Comparison of ENCODE assay signal across 22 cellular contexts in genomic region chr9:129655142-129655541, GRCh38. TPM values are rescaled to one million over a fixed set of nuclear protein-coding genes. Genes with fewer than 3 reads are reported as not detected.
DNase-seq lines count a peak whose midpoint lies in the region; ATAC-seq, FAIRE-seq and TF ChIP-seq lines count a peak whose summit lies in the region.
"Had no signal": no experiment of that assay in that cellular context is flagged by ENCODE, and none has a peak within 500 bp of the region (broad histone marks: within the 10 kb centered on the region; RNA-seq: fewer than 3 reads in every experiment).

No MANE protein-coding gene starts in this region.

- no peak for FAIRE-seq in K562 (lab: Jason Lieb, UNC)
- FAIRE-seq: A204.1, GM12878 had no signal

- H4K20me1 ChIP-seq in K562 (replicated peaks; ENCODE audit: control insufficient read depth, insufficient read depth, low read length) = no peaks in the 10 kb centered on the region; the same call in 1 of the 2 replicates

- no peak overlapping the region for H2AFZ ChIP-seq in K562 (ENCODE audit: low read depth, low read length)

- TF ChIP-seq EP300 in K562 (IDR thresholded peaks at IDR 0.05; ENCODE audit: low read length) = no peak

- 9% methylated on average over 7 of the region's 7 CpGs for WGBS in K562 (ENCODE audit: insufficient coverage, low coverage, missing lambda C conversion rate)

- TF ChIP-seq CTCF in HEK293 (tag by site-specific recombination; IDR thresholded peaks at IDR 0.05) (no peak), K562 (IDR thresholded peaks at IDR 0.05 in 2 of 3, conservative IDR thresholded peaks at IDR 0.05 in 1 of 3; ENCODE audit: insufficient read depth in 2 of 3, low read depth in 1 of 3, low read length in 3 of 3) (no peak), nephron progenitor cell (IDR thresholded peaks at IDR 0.05) (no peak), uterus (IDR thresholded peaks at IDR 0.05) (no peak), HFFc6 (IDR thresholded peaks at IDR 0.05) (no peak)

- CTCF ChIA-PET in HEK293 (lab: Yijun Ruan, JAX) = interaction anchor here (0.5 to 1.4 kb wide), 6 partner anchors 26 to 626 kb away, joined by 3 to 5 read pairs (median 4); no protein-coding TSS in a partner anchor
- CTCF ChIA-PET in K562 (lab: Yijun Ruan, JAX; ENCODE audit: low intra/inter-chr PET ratio) = no interaction called here

- no peak for DNase-seq in K562 (ENCODE audit: extremely low read depth in 1 of 4, low spot score in 3 of 4)
- peak; percentile 50 for DNase-seq in nephron progenitor cell
- no peak for DNase-seq in uterus
- no peak for DNase-seq in DMS79 (lab: John Stamatoyannopoulos, UW)
- no peak for DNase-seq in stimulated activated naive CD4-positive, alpha-beta T cell treated with Interleukin-2 at 50 U/mL for 16 hours (lab: John Stamatoyannopoulos, UW)
- DNase-seq in HFFc6 = no peak
- DNase-seq: ACHN; BE2C; CD4-positive, alpha-beta memory T cell; DND-41; EL; GOT3; H7; KBM-7 had no signal

- intact Hi-C loops in K562 (cut with micrococcal nuclease) (no loop called here), uterus (cut with DNase I; ENCODE audit: low total_unique reads) (loop anchor here (10.0 kb wide), 1 partner anchor 70 kb away; no protein-coding TSS in a partner anchor)

- H3K4me1 Mint-ChIP-seq in nephron progenitor cell (peaks cover 60% of the 10 kb centered on the region), HFFc6 (ENCODE audit: low read depth) (peaks cover 19% of the 10 kb centered on the region)
- H3K4me1 Mint-ChIP-seq: CD14-positive monocyte; CD4-positive, alpha-beta memory T cell had no signal

- H3K4me2 ChIP-seq in K562 (ENCODE audit: insufficient read depth, low read length) = no peak overlapping the region

- peak overlapping the region; percentile 42 for H3K4me3 Mint-ChIP-seq in nephron progenitor cell
- no peak overlapping the region for H3K4me3 Mint-ChIP-seq in HFFc6
- H3K4me3 Mint-ChIP-seq: CD14-positive monocyte; CD4-positive, alpha-beta memory T cell had no signal

- BruUV-seq in K562 (replicated peaks; lab: Mats Ljungman, UMichigan) = no TSS peak

- H3K9me3 ChIP-seq in HEK293 (ENCODE audit: control insufficient read depth, insufficient read depth, low read depth, low read length) = no peaks in the 10 kb centered on the region
- H3K9me3 ChIP-seq in K562 (replicated peaks; ENCODE audit: control insufficient read depth, insufficient read depth, low read depth, low read length) = no peaks in the 10 kb centered on the region
- H3K9me3 ChIP-seq in uterus = no peaks in the 10 kb centered on the region
- H3K9me3 ChIP-seq: BE2C had no signal

- peaks cover 29 to 44% of the 10 kb centered on the region in 2 experiments; a peak in 4 of 5 replicates for H3K27me3 ChIP-seq in K562 (ENCODE audit: control insufficient read depth in 2 of 2, insufficient read depth in 2 of 2, low read length in 2 of 2)
- no peaks in the 10 kb centered on the region for H3K27me3 ChIP-seq in uterus
- H3K27me3 ChIP-seq: BE2C had no signal

- H3K27ac Mint-ChIP-seq in nephron progenitor cell (peak overlapping the region; percentile 96), HFFc6 (no peak overlapping the region)
- H3K27ac Mint-ChIP-seq: CD4-positive, alpha-beta memory T cell had no signal

- no peaks in the 10 kb centered on the region for H3K36me3 Mint-ChIP-seq in nephron progenitor cell (ENCODE audit: low read depth)
- no peaks in the 10 kb centered on the region for H3K36me3 Mint-ChIP-seq in HFFc6 (ENCODE audit: low read depth)
- H3K36me3 Mint-ChIP-seq: CD14-positive monocyte; CD4-positive, alpha-beta memory T cell had no signal

- H3K9me1 ChIP-seq in K562 (ENCODE audit: control insufficient read depth, insufficient read depth, low read length) = no peaks in the 10 kb centered on the region

- H3K27ac ChIP-seq in HEK293 (ENCODE audit: extremely low read depth, low read depth, low read length) (no peak overlapping the region), K562 (ENCODE audit: extremely low read depth, low read depth, low read length) (no peak overlapping the region), uterus (peak overlapping the region; percentile 74 to 78)
- H3K27ac ChIP-seq: HL-60 had no signal

- H3K9ac ChIP-seq in K562 (ENCODE audit: insufficient read depth in 1 of 2, low read depth in 2 of 2, low read length in 2 of 2) = no peak overlapping the region

- POLR2A ChIA-PET in HEK293 (lab: Yijun Ruan, JAX) = no interaction called here
- POLR2A ChIA-PET in K562 (lab: Yijun Ruan, JAX) = interaction anchor here (0.6 to 1.4 kb wide), 3 partner anchors 48 to 278 kb away, joined by 3 to 4 read pairs (median 4); no protein-coding TSS in a partner anchor

- TF ChIP-seq POLR2A in K562 (conservative IDR thresholded peaks at IDR 0.05) = no peak
- no peak for TF ChIP-seq POLR2A in uterus (IDR thresholded peaks at IDR 0.05)

- in situ Hi-C loops in K562 (cut with MboI) = loop anchor here (25.0 kb wide), 1 partner anchor 682 kb away; no protein-coding TSS in a partner anchor

- H3K4me1 ChIP-seq in HEK293 (ENCODE audit: control insufficient read depth, insufficient read depth, low read length) (no peaks in the 10 kb centered on the region), K562 (replicated peaks in 1 of 2; ENCODE audit: control insufficient read depth in 2 of 2, insufficient read depth in 2 of 2, low read length in 2 of 2) (peaks cover 0 to 3% of the 10 kb centered on the region in 2 experiments; a peak in 2 of 5 replicates), uterus (no peaks in the 10 kb centered on the region)
- H3K4me1 ChIP-seq: BE2C had no signal

- no peak for ATAC-seq in K562
- ATAC-seq: HCT116 had no signal

- H3K36me3 ChIP-seq in HEK293 (ENCODE audit: control insufficient read depth in 2 of 2, insufficient read depth in 1 of 2, low read length in 2 of 2) = no peaks in the 10 kb centered on the region
- no peaks in the 10 kb centered on the region for H3K36me3 ChIP-seq in K562 (ENCODE audit: control insufficient read depth, insufficient read depth, low read length)
- H3K36me3 ChIP-seq in uterus = no peaks in the 10 kb centered on the region
- H3K36me3 ChIP-seq: BE2C had no signal

- H3K27me3 Mint-ChIP-seq in nephron progenitor cell (ENCODE audit: low read depth, poor library complexity) (peaks cover 14% of the 10 kb centered on the region), HFFc6 (ENCODE audit: insufficient read depth) (peaks cover 4% of the 10 kb centered on the region; the same call in 1 of the 2 replicates)

- no peaks in the 10 kb centered on the region for H3K79me2 ChIP-seq in K562 (ENCODE audit: control insufficient read depth, insufficient read depth, low read length)

- H3K4me3 ChIP-seq in HEK293 (ENCODE audit: low read depth, low read length) (no peak overlapping the region), K562 (no peak overlapping the region), uterus (no peak overlapping the region)
- H3K4me3 ChIP-seq: GM12878 had no signal

- peaks cover 4% of the 10 kb centered on the region for H3K9me3 Mint-ChIP-seq in nephron progenitor cell
- H3K9me3 Mint-ChIP-seq in HFFc6 = no peaks in the 10 kb centered on the region

- TF ChIP-seq RAD21 in K562 (CRISPR knock-in tag; conservative IDR thresholded peaks at IDR 0.05 in 1 of 2, IDR thresholded peaks at IDR 0.05 in 1 of 2) = no peak

RNA-seq across cellular contexts. Expression of gene PRRX2, which starts 10.3 kb away (rescaled TPM):
- total RNA-seq in K562 (2011; cell fraction: chromatin; rRNA removed; ENCODE audit: low replicate concordance) = not detected in 2 replicates
- total RNA-seq in K562 (2011; cell fraction: nucleolus; rRNA removed) = not detected in 2 replicates
- not detected in 2 replicates for total RNA-seq in K562 (2011; cell fraction: nucleoplasm; rRNA removed)
- not detected in 2 replicates for total RNA-seq in K562 (2014; rRNA removed)
- not detected in 2 replicates for total RNA-seq in K562 (2014; rRNA removed; fragmentation: Illumina TruSeq; extraction: Trizol)
- total RNA-seq in K562 (2015; rRNA removed; fragmentation: Illumina TruSeq; extraction: Trizol) = not detected in 2 replicates
- not detected in 2 replicates for total RNA-seq in K562 (2021)
- polyA plus RNA-seq in K562 (2011; rRNA removed) = not detected in 2 replicates
- polyA plus RNA-seq in K562 (2011; cell fraction: cytosol; rRNA removed) = 0.18 TPM in 1 of 2 replicates, not detected in the other
- polyA plus RNA-seq in K562 (2011; cell fraction: nucleus; rRNA removed) = 0.13 TPM in 1 of 2 replicates, not detected in the other
- polyA plus RNA-seq in K562 (2012) = not detected in 2 replicates
- polyA plus RNA-seq in K562 (2014; fragmentation: Illumina TruSeq; extraction: Trizol) = not detected in 2 replicates
- polyA plus RNA-seq in K562 (2014; fragmentation: Nextera tagmentation; extraction: Ambion mirVana) = not detected
- polyA plus RNA-seq in K562 (2014; rRNA removed) = 0.21 TPM in 1 of 2 replicates, not detected in the other
- polyA minus RNA-seq in K562 (2011; rRNA and poly(A)+ RNA removed) = not detected in 2 replicates
- polyA minus RNA-seq in K562 (2011; cell fraction: cytosol; rRNA and poly(A)+ RNA removed) = not detected in 2 replicates
- polyA minus RNA-seq in K562 (2011; cell fraction: nucleus; rRNA and poly(A)+ RNA removed) = not detected in 2 replicates
- total RNA-seq in uterus = 1 to 10 TPM in 2 of 4 donors, not detected in 2; 3.5 to 5.5 TPM
- total RNA-seq in HFFc6 (2021; fragmentation: NEBNext Ultra II Directional; extraction: Animal tissue kit (Norgen Biotek cat#: 25700)) = 100 to 1,000 TPM in 4 of 6 experiments, 10 to 100 TPM in 2; 34.0 to 113 (median 102) TPM
- total RNA-seq: CD4-positive, alpha-beta memory T cell; G401; GM12878; HT1080 had no signal
- polyA plus RNA-seq: CD14-positive monocyte; CD4-positive, alpha-beta memory T cell; GM12878 had no signal

RNA-seq across cellular contexts. Expression of gene ASB6, which starts 13.2 kb away (rescaled TPM):
- 8.0 and 24.6 TPM in 2 replicates for total RNA-seq in K562 (2011; cell fraction: chromatin; rRNA removed; ENCODE audit: low replicate concordance)
- total RNA-seq in K562 (2011; cell fraction: nucleolus; rRNA removed) = 20.2 and 20.4 TPM in 2 replicates
- total RNA-seq in K562 (2011; cell fraction: nucleoplasm; rRNA removed) = 10.2 and 12.6 TPM in 2 replicates
- total RNA-seq in K562 (2014; rRNA removed) (12.4 and 15.8 TPM in 2 replicates), K562 (2014; rRNA removed; fragmentation: Illumina TruSeq; extraction: Trizol) (4.1 and 4.9 TPM in 2 replicates), K562 (2015; rRNA removed; fragmentation: Illumina TruSeq; extraction: Trizol) (8.6 TPM in 2 replicates), K562 (2021) (17.1 and 17.3 TPM in 2 replicates), uterus (10 to 100 TPM in 2 of 4 donors, 1 to 10 TPM in 2; 1.3 to 20.3 (median 8.5) TPM)
- polyA plus RNA-seq in K562 (2011; rRNA removed) (11.3 and 13.1 TPM in 2 replicates), K562 (2014; fragmentation: Illumina TruSeq; extraction: Trizol) (12.8 and 13.1 TPM in 2 replicates), K562 (2014; fragmentation: Nextera tagmentation; extraction: Ambion mirVana) (1 to 10 TPM in 1 of 2 experiments, under 1 TPM in 1; 0.92 to 1.1 TPM), K562 (2014; rRNA removed) (17.8 and 19.5 TPM in 2 replicates)
- polyA plus RNA-seq in K562 (2011; cell fraction: cytosol; rRNA removed) = 10.5 and 18.2 TPM in 2 replicates
- polyA plus RNA-seq in K562 (2011; cell fraction: nucleus; rRNA removed) = 26.0 and 42.0 TPM in 2 replicates
- 11.4 and 12.4 TPM in 2 replicates for polyA plus RNA-seq in K562 (2012)
- polyA minus RNA-seq in K562 (2011; rRNA and poly(A)+ RNA removed) = 3.6 and 4.9 TPM in 2 replicates
- 5.0 and 6.1 TPM in 2 replicates for polyA minus RNA-seq in K562 (2011; cell fraction: cytosol; rRNA and poly(A)+ RNA removed)
- polyA minus RNA-seq in K562 (2011; cell fraction: nucleus; rRNA and poly(A)+ RNA removed) = 7.3 and 9.0 TPM in 2 replicates
- 10 to 100 TPM; 28.9 to 33.1 (median 30.6) TPM for total RNA-seq in HFFc6 (2021; fragmentation: NEBNext Ultra II Directional; extraction: Animal tissue kit (Norgen Biotek cat#: 25700))

RNA-seq across cellular contexts. Expression of gene NTMT1, which starts 29.2 kb away (rescaled TPM):
- 28.6 and 94.1 TPM in 2 replicates for total RNA-seq in K562 (2011; cell fraction: chromatin; rRNA removed; ENCODE audit: low replicate concordance)
- 70.3 and 71.4 TPM in 2 replicates for total RNA-seq in K562 (2011; cell fraction: nucleolus; rRNA removed)
- total RNA-seq in K562 (2011; cell fraction: nucleoplasm; rRNA removed) = 51.0 and 57.9 TPM in 2 replicates
- 116 and 120 TPM in 2 replicates for total RNA-seq in K562 (2014; rRNA removed)
- total RNA-seq in K562 (2014; rRNA removed; fragmentation: Illumina TruSeq; extraction: Trizol) = 49.6 and 59.2 TPM in 2 replicates
- 74.3 and 78.1 TPM in 2 replicates for total RNA-seq in K562 (2015; rRNA removed; fragmentation: Illumina TruSeq; extraction: Trizol)
- total RNA-seq in K562 (2021) = 108 and 110 TPM in 2 replicates
- 74.7 and 79.2 TPM in 2 replicates for polyA plus RNA-seq in K562 (2011; rRNA removed)
- 89.1 and 124 TPM in 2 replicates for polyA plus RNA-seq in K562 (2011; cell fraction: cytosol; rRNA removed)
- polyA plus RNA-seq in K562 (2011; cell fraction: nucleus; rRNA removed) = 42.9 and 47.3 TPM in 2 replicates
- 42.1 and 72.6 TPM in 2 replicates for polyA plus RNA-seq in K562 (2012)
- 80.6 and 113 TPM in 2 replicates for polyA plus RNA-seq in K562 (2014; fragmentation: Illumina TruSeq; extraction: Trizol)
- 10 to 100 TPM; 42.1 to 67.0 TPM for polyA plus RNA-seq in K562 (2014; fragmentation: Nextera tagmentation; extraction: Ambion mirVana)
- polyA plus RNA-seq in K562 (2014; rRNA removed) = 111 and 121 TPM in 2 replicates
- polyA minus RNA-seq in K562 (2011; rRNA and poly(A)+ RNA removed) = 34.5 and 60.2 TPM in 2 replicates
- 23.4 and 42.2 TPM in 2 replicates for polyA minus RNA-seq in K562 (2011; cell fraction: cytosol; rRNA and poly(A)+ RNA removed)
- 14.7 and 15.7 TPM in 2 replicates for polyA minus RNA-seq in K562 (2011; cell fraction: nucleus; rRNA and poly(A)+ RNA removed)
- 10 to 100 TPM in 3 of 4 donors, 1 to 10 TPM in 1; 1.8 to 30.8 (median 21.6) TPM for total RNA-seq in uterus
- total RNA-seq in HFFc6 (2021; fragmentation: NEBNext Ultra II Directional; extraction: Animal tissue kit (Norgen Biotek cat#: 25700)) = 10 to 100 TPM; 81.6 to 90.0 (median 87.7) TPM

RNA-seq across cellular contexts. Expression of gene C9orf50, which starts 34.2 kb away (rescaled TPM):
- total RNA-seq in K562 (2011; cell fraction: chromatin; rRNA removed; ENCODE audit: low replicate concordance) = not detected in 2 replicates
- not detected in 2 replicates for total RNA-seq in K562 (2011; cell fraction: nucleolus; rRNA removed)
- total RNA-seq in K562 (2011; cell fraction: nucleoplasm; rRNA removed) = not detected in 2 replicates
- total RNA-seq in K562 (2014; rRNA removed) = 0.12 TPM in 1 of 2 replicates, not detected in the other
- total RNA-seq in K562 (2014; rRNA removed; fragmentation: Illumina TruSeq; extraction: Trizol) = not detected in 2 replicates
- total RNA-seq in K562 (2015; rRNA removed; fragmentation: Illumina TruSeq; extraction: Trizol) = not detected in 2 replicates
- total RNA-seq in K562 (2021) = not detected in 2 replicates
- not detected in 2 replicates for polyA plus RNA-seq in K562 (2011; rRNA removed)
- polyA plus RNA-seq in K562 (2011; cell fraction: cytosol; rRNA removed) = not detected in 2 replicates
- not detected in 2 replicates for polyA plus RNA-seq in K562 (2011; cell fraction: nucleus; rRNA removed)
- polyA plus RNA-seq in K562 (2012) = not detected in 2 replicates
- not detected in 2 replicates for polyA plus RNA-seq in K562 (2014; fragmentation: Illumina TruSeq; extraction: Trizol)
- not detected for polyA plus RNA-seq in K562 (2014; fragmentation: Nextera tagmentation; extraction: Ambion mirVana)
- not detected in 2 replicates for polyA plus RNA-seq in K562 (2014; rRNA removed)
- not detected in 2 replicates for polyA minus RNA-seq in K562 (2011; rRNA and poly(A)+ RNA removed)
- polyA minus RNA-seq in K562 (2011; cell fraction: cytosol; rRNA and poly(A)+ RNA removed) = not detected in 2 replicates
- not detected in 2 replicates for polyA minus RNA-seq in K562 (2011; cell fraction: nucleus; rRNA and poly(A)+ RNA removed)
- total RNA-seq in uterus = under 1 TPM in 1 of 4 donors, not detected in 3; 0.35 TPM
- under 1 TPM in 2 of 6 experiments, not detected in 4; 0.14 to 0.20 TPM for total RNA-seq in HFFc6 (2021; fragmentation: NEBNext Ultra II Directional; extraction: Animal tissue kit (Norgen Biotek cat#: 25700))
- total RNA-seq: CD4-positive, alpha-beta memory T cell; G401; GM12878; H7; HT1080 had no signal
- polyA plus RNA-seq: CD14-positive monocyte; CD4-positive, alpha-beta memory T cell; GM12878 had no signal

Comparison
In these comparisons a context has a peak if more than half of its experiments do, and no peak if none do; other contexts are left out.
1. H3K27ac ChIP-seq: peak in uterus (2 of 2); none in HEK293 (single experiment) and K562 (single experiment).
2. RNA of gene PRRX2, which starts 10.3 kb away (total RNA-seq): 34.0 to 113 TPM in HFFc6; 3.5 to 5.5 TPM in uterus and not detected in K562; every median in the first group is over 4 times any median in the second.